8 cellular contexts compared by ENCODE assay signal in the genomic region with DNA sequence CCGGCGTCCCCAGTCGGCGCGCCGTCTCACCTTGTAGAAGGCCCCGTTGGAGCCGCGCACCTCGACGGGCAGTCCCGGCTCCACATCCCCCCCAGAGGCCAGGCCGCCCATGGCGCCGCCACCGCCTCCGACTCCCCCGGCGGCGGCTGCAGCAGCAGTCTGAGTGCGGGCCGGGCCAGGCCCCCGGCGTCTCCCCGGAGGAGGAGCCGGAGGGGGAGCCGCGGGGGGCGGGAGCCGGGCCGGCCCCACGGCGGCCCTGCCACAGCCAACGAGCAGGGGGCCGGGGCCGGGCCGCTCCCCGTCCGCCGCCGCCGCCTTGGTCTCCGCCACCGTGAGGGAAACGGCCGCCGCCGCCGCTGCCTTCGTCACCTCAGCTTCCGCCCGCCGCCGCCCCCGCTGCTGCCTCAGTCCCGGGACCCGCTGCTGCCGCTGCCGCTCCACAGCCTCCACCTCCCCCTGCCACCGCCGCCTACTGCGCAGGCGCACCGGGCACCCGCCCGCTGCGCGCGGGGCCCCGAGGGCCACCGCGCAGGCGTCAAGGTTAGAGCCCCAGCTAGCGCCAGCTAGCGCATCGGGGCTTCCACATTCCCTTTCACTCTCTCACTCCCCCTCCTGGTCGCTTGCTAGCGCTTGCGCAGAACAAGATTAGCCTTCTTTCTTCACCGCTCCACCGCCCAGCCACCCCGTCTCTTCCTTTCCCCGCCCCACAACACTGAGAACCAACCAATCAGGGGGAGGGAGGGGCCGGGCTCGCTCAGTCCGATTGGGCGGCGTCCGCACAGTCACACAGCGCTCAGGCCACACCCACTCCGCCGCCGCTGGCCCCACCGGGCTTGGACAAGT. TPM values are rescaled to one million over a fixed set of nuclear protein-coding genes. Genes with fewer than 3 reads are reported as not detected.
DNase-seq lines count a peak whose midpoint lies in the region; ATAC-seq and TF ChIP-seq lines count a peak whose summit lies in the region.

A gene (minus strand): TSS at position 476 of the 843 bp plus-strand sequence. CDS start 365 bp downstream, at position 111.

- no peaks in the 10 kb centered on the region for H3K9me2 ChIP-seq in OCI-LY7 (ENCODE audit: insufficient read depth, low read length)

- H3K79me2 ChIP-seq in OCI-LY7 (ENCODE audit: insufficient read depth, low read depth, low read length): peaks cover 26% of the 10 kb centered on the region

- H2BK120ac ChIP-seq in IMR-90 (ENCODE audit: low read depth, low read length): peak within 1 kb of the TSS; percentile 30; the same call in 1 of the 2 replicates

- peak within 1 kb of the TSS; percentile 73 for H3K14ac ChIP-seq in IMR-90 (replicated peaks; ENCODE audit: low read depth, low read length)

- peak within 1 kb of the TSS; percentile 40 for H4K91ac ChIP-seq in IMR-90 (ENCODE audit: insufficient read depth, low read depth, low read length)

- peak within 1 kb of the TSS; percentile 54 for H4K5ac ChIP-seq in IMR-90 (ENCODE audit: low read depth, low read length)

- peak within 1 kb of the TSS; percentile 18; the same call in 1 of the 3 replicates for H2BK15ac ChIP-seq in IMR-90 (ENCODE audit: low read depth, low read length)

- peak within 1 kb of the TSS; percentile 44 for H3K56ac ChIP-seq in IMR-90 (ENCODE audit: extremely low read depth, insufficient read depth, low read length)

- peak within 1 kb of the TSS; percentile 44 to 97 for H4K8ac ChIP-seq in IMR-90 (ENCODE audit: low read depth in 2 of 2, low read length in 2 of 2)

- H3K4me3 ChIP-seq in IMR-90 (ENCODE audit: insufficient read depth, low read depth, low read length): peak within 1 kb of the TSS; percentile 78
- H3K4me3 ChIP-seq in OCI-LY7 (ENCODE audit: low read depth, low read length, poor library complexity, severe bottlenecking): peak within 1 kb of the TSS; percentile 87

- peak; percentile 37 for TF ChIP-seq RAD21 in IMR-90 (IDR thresholded peaks at IDR 0.05; ENCODE audit: low read length)

- H3K9me3 ChIP-seq in IMR-90 (ENCODE audit: control insufficient read depth, insufficient read depth, low read length) (no peaks in the 10 kb centered on the region), OCI-LY7 (ENCODE audit: low read length) (no peaks in the 10 kb centered on the region)

- no peak within 1 kb of the TSS for H2BK20ac ChIP-seq in IMR-90 (ENCODE audit: low read depth, low read length)

- H4K20me1 ChIP-seq in IMR-90 (ENCODE audit: insufficient read depth, low read length): peaks cover 41% of the 10 kb centered on the region
- H4K20me1 ChIP-seq in OCI-LY7 (ENCODE audit: insufficient read depth, low read length): peaks cover 17% of the 10 kb centered on the region; the same call in 1 of the 2 replicates

- peak within 1 kb of the TSS; percentile 88 for H3K4me3 Mint-ChIP-seq in endothelial cell (ENCODE audit: unreplicated experiment)

- H3K4ac ChIP-seq in IMR-90 (ENCODE audit: low read depth, low read length): peak within 1 kb of the TSS; percentile 85

- POLR2A ChIA-PET in IMR-90 (lab: Charles Lee; ENCODE audit: unreplicated experiment): interaction anchor here (0.5 to 1.3 kb wide), 5 partner anchors 10 to 71 kb away, joined by 3 to 8 read pairs (median 3); a partner anchor contains a TSS
- POLR2A ChIA-PET in OCI-LY7 (lab: Charles Lee): interaction anchor here (0.6 to 1.6 kb wide), 8 partner anchors 12 to 716 kb away, joined by 3 to 6 read pairs (median 4); a partner anchor contains a TSS

- peak; percentile 87 for TF ChIP-seq CTCF in IMR-90 (conservative IDR thresholded peaks at IDR 0.05; ENCODE audit: low read depth, low read length)
- peak; percentile 69 for TF ChIP-seq CTCF in OCI-LY7 (conservative IDR thresholded peaks at IDR 0.05; ENCODE audit: low read length)
- peak; percentile 49 for TF ChIP-seq CTCF in endothelial cell (IDR thresholded peaks at IDR 0.05; ENCODE audit: unreplicated experiment)

- H3K18ac ChIP-seq in IMR-90 (ENCODE audit: low read depth, low read length): peak within 1 kb of the TSS; percentile 6; the same call in 1 of the 2 replicates

- H2AFZ ChIP-seq in IMR-90 (replicated peaks; ENCODE audit: low read length, poor library complexity) (peak within 1 kb of the TSS; percentile 96), OCI-LY7 (ENCODE audit: low read length) (peak within 1 kb of the TSS; percentile 88)

- H2AK9ac ChIP-seq in IMR-90 (replicated peaks; ENCODE audit: low read depth, low read length, poor library complexity): peak within 1 kb of the TSS; percentile 89

- H3K4me1 Mint-ChIP-seq in endothelial cell (ENCODE audit: unreplicated experiment): peaks cover 29% of the 10 kb centered on the region

- in situ Hi-C loops in IMR-90 (cut with MboI; ENCODE audit: low sequenced_read_pairs): no loop called here

- peak within 1 kb of the TSS; percentile 82 for H3K27ac Mint-ChIP-seq in endothelial cell (ENCODE audit: unreplicated experiment)

- CTCF ChIA-PET in IMR-90 (lab: Yijun Ruan, JAX): interaction anchor here (0.6 to 2.2 kb wide), 5 partner anchors 13 to 499 kb away, joined by 3 to 14 read pairs (median 5); a partner anchor contains a TSS
- CTCF ChIA-PET in OCI-LY7 (lab: Charles Lee; ENCODE audit: unreplicated experiment): interaction anchor here (1.4 kb wide), 1 partner anchor 74 kb away, joined by 4 read pairs; a partner anchor contains a TSS

- peak; percentile 99 for DNase-seq in DMS114 treated with DMSO at 0.1 percent for 48 hours (lab: John Stamatoyannopoulos, UW; ENCODE audit: unreplicated experiment)
- peak; percentile 100 for DNase-seq in IMR-90
- DNase-seq in OCI-LY7 (ENCODE audit: low spot score): peak; percentile 99
- DNase-seq in activated T-cell treated with anti-CD3 and anti-CD28 coated beads for 1 hour (ENCODE audit: low read depth): peak; percentile 95
- DNase-seq in endothelial cell (ENCODE audit: low spot score): peak; percentile 99
- DNase-seq in midbrain (lab: John Stamatoyannopoulos, UW): peak; percentile 99
- peak; percentile 93 to 96 for DNase-seq in stimulated activated CD8-positive, alpha-beta memory T cell treated with anti-CD3 and anti-CD28 coated beads, Interleukin-2, amount 100 ng/mL, for 1 hour (ENCODE audit: low read depth in 2 of 2)

- peaks cover 7% of the 10 kb centered on the region for H3K4me1 ChIP-seq in IMR-90 (ENCODE audit: control insufficient read depth, insufficient read depth, low read length)
- H3K4me1 ChIP-seq in OCI-LY7 (ENCODE audit: insufficient read depth, low read length, poor library complexity, severe bottlenecking): peaks cover 20% of the 10 kb centered on the region

- H2BK5ac ChIP-seq in IMR-90 (ENCODE audit: low read depth, low read length, poor library complexity, severe bottlenecking): peak within 1 kb of the TSS; percentile 67

- dilution Hi-C loops in IMR-90 (cut with HindIII; ENCODE audit: low sequenced_read_pairs, unreplicated experiment): no loop called here

- no peaks in the 10 kb centered on the region for H3K9me3 Mint-ChIP-seq in endothelial cell (ENCODE audit: unreplicated experiment)

- H3K36me3 ChIP-seq in IMR-90 (ENCODE audit: control insufficient read depth, insufficient read depth, low read length) (peaks cover 4% of the 10 kb centered on the region; the same call in 1 of the 2 replicates), OCI-LY7 (ENCODE audit: insufficient read depth, low read length) (peaks cover 24% of the 10 kb centered on the region; the same call in 1 of the 2 replicates)

- peak within 1 kb of the TSS; percentile 79 for H3K9ac ChIP-seq in IMR-90 (ENCODE audit: low read depth, low read length)

- intact Hi-C loops in IMR-90 (cut with micrococcal nuclease) (loop anchor here (2.0 kb wide), 1 partner anchor 72 kb away; a partner anchor contains a TSS), OCI-LY7 (cut with micrococcal nuclease; ENCODE audit: unreplicated experiment) (loop anchor here (1.0 kb wide), 2 partner anchors 41 to 72 kb away; no protein-coding TSS in a partner anchor)

- peak within 1 kb of the TSS; percentile 75 for H3K27ac ChIP-seq in IMR-90 (ENCODE audit: insufficient read depth, low read length)
- peak within 1 kb of the TSS; percentile 59 for H3K27ac ChIP-seq in OCI-LY7 (ENCODE audit: low read depth, low read length, poor library complexity, severe bottlenecking)

- no peaks in the 10 kb centered on the region for H3K27me3 Mint-ChIP-seq in endothelial cell (ENCODE audit: unreplicated experiment)

- peak; percentile 68 for TF ChIP-seq POLR2A in IMR-90 (IDR thresholded peaks at IDR 0.05; ENCODE audit: low read depth, low read length)

- peaks cover 30 to 43% of the 10 kb centered on the region in 2 experiments for H3K79me1 ChIP-seq in IMR-90 (ENCODE audit: low read depth in 1 of 2, low read length in 2 of 2)

- ATAC-seq in GM21526 (IDR thresholded peaks at IDR 0.05; ENCODE audit: low FRiP score, unreplicated experiment) (peak; percentile 78), IMR-90 (ENCODE audit: low read depth) (peak; percentile 96)

- no TSS peak for BruUV-seq in IMR-90 (replicated peaks; lab: Mats Ljungman, UMichigan)
- BruUV-seq in OCI-LY7 (replicated peaks; lab: Mats Ljungman, UMichigan): no TSS peak

- peak within 1 kb of the TSS; percentile 89 for H3K4me2 ChIP-seq in IMR-90 (ENCODE audit: low read depth, low read length)
- H3K4me2 ChIP-seq in OCI-LY7 (ENCODE audit: low read length): peak within 1 kb of the TSS; percentile 99

- H3K27me3 ChIP-seq in IMR-90 (ENCODE audit: control insufficient read depth, insufficient read depth, low read length): no peaks in the 10 kb centered on the region

- peak within 1 kb of the TSS; percentile 33 for H2AK5ac ChIP-seq in IMR-90 (ENCODE audit: low read depth, low read length)

- peaks cover 16% of the 10 kb centered on the region for H3K9me1 ChIP-seq in IMR-90 (ENCODE audit: insufficient read depth, low read length)

- H3K23ac ChIP-seq in IMR-90 (ENCODE audit: low read depth, low read length): peak within 1 kb of the TSS; percentile 14

- peaks cover 4% of the 10 kb centered on the region for H3K36me3 Mint-ChIP-seq in endothelial cell (ENCODE audit: low read depth, unreplicated experiment)

- WGBS in IMR-90 (ENCODE audit: extremely low coverage in 2 of 2, insufficient read length in 1 of 2), 2 experiments: 0% methylated on average over 33 of the region's 94 CpGs; no CpG with 5 or more reads in 1 of the 2 experiments

TF ChIP-seq in IMR-90, 13 proteins besides CTCF, POLR2A, EP300 and RAD21 (continues in another document):
- TF ChIP-seq CEBPB (IDR thresholded peaks at IDR 0.05; ENCODE audit: low read depth, low read length): peak; percentile 46
- TF ChIP-seq MAFK (IDR thresholded peaks at IDR 0.05; ENCODE audit: low read depth, low read length): no peak
- 0 out of 2 replicates have a peak, but pooled peaks have one; percentile 5 for TF ChIP-seq SMC3 (IDR thresholded peaks at IDR 0.05; ENCODE audit: low read depth, low read length)
- TF ChIP-seq RFX5 (IDR thresholded peaks at IDR 0.05; ENCODE audit: low read depth, low read length): peak; percentile 43; the same call in 1 of the 2 replicates
- TF ChIP-seq RCOR1 (IDR thresholded peaks at IDR 0.05; ENCODE audit: insufficient replicate concordance, low read length): no peak

RNA-seq across cellular contexts. Expression of the gene that starts here (rescaled TPM):
- total RNA-seq in IMR-90 (2012; rRNA removed) (38.6 and 39.1 TPM in 2 replicates), OCI-LY7 (2022) (32.1 and 41.4 TPM in 2 replicates), endothelial cell (ENCODE audit: unreplicated experiment) (37.9 TPM)
- polyA plus RNA-seq in IMR-90 (2012; rRNA removed): 55.9 and 59.8 TPM in 2 replicates
- 27.8 and 47.9 TPM in 2 replicates for polyA plus RNA-seq in IMR-90 (2012; cell fraction: cytosol; rRNA removed)
- polyA plus RNA-seq in IMR-90 (2012; cell fraction: nucleus; rRNA removed; ENCODE audit: low replicate concordance): 55.8 and 92.1 TPM in 2 replicates
- total RNA-seq in OCI-LY7 (2014; rRNA removed; shearing (Covaris generic)): 24.6 and 32.4 TPM in 2 replicates

Comparison
In these comparisons a context has a peak if more than half of its experiments do, and no peak if none do; other contexts are left out.
1. Peak in every context shown above with its lines: DNase-seq, ATAC-seq, H3K4me3 ChIP-seq and H3K27ac ChIP-seq.